Comparison of ENCODE assay signal across 18 cellular contexts in the genomic region with DNA sequence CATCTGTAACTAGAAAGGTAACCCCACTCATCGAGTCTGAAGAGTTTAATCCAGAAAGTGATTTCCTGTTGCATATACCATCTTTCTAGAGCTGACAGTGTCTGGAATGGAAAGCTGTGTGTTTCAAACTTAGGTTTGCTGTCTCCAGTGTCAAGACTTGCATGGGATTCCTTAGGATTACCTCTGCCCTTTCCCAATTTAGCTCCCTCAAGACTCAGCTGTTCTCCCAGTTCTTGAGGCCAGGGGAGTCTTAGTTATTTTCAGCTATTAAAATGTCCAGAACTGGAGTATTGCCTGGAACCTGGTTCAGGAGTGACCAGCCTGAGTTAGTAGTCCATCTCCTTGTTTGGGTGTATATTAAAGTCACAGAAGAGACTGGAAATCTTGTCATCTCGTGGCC. TPM values are rescaled to one million over a fixed set of nuclear protein-coding genes. Genes with fewer than 3 reads are reported as not detected.
DNase-seq lines count a peak whose midpoint lies in the region; ATAC-seq and TF ChIP-seq lines count a peak whose summit lies in the region.
"Had no signal": no experiment of that assay in that cellular context is flagged by ENCODE, and none has a peak within 500 bp of the region (broad histone marks: within the 10 kb centered on the region; RNA-seq: fewer than 3 reads in every experiment).

No MANE protein-coding gene starts in this region.

- no peaks in the 10 kb centered on the region for H3K27me3 Mint-ChIP-seq in CD14-positive monocyte (ENCODE audit: low read depth in 3 of 3)
- H3K27me3 Mint-ChIP-seq in CD8-positive, alpha-beta memory T cell: no peaks in the 10 kb centered on the region
- no peaks in the 10 kb centered on the region for H3K27me3 Mint-ChIP-seq in activated T-helper 2 cell treated with anti-CD3 and anti-CD28 coated beads, Interferon-gamma antibody, Interleukin-2, Interleukin-4, amounts not matched to agents 10 μg/mL and 5 μg/mL and 100 μg/mL, durations not matched to agents 14 hours and 24 hours and 36 hours (ENCODE audit: low read depth)

- H3K4me3 Mint-ChIP-seq in CD14-positive monocyte: no peak overlapping the region
- H3K4me3 Mint-ChIP-seq in CD8-positive, alpha-beta memory T cell: no peak overlapping the region
- H3K4me3 Mint-ChIP-seq in activated T-helper 2 cell treated with anti-CD3 and anti-CD28 coated beads, Interferon-gamma antibody, Interleukin-2, Interleukin-4, amounts not matched to agents 10 μg/mL and 5 μg/mL and 100 μg/mL, durations not matched to agents 14 hours and 24 hours and 36 hours (ENCODE audit: low read depth): no peak overlapping the region

- no peak overlapping the region for H3K27ac ChIP-seq in CD8-positive, alpha-beta memory T cell (ENCODE audit: low read depth, low read length)
- peak overlapping the region in 3 of 4 donors; percentile 28 to 83 (median 33) for H3K27ac ChIP-seq in gastrocnemius medialis

- no peaks in the 10 kb centered on the region for H3K9me3 ChIP-seq in CD8-positive, alpha-beta memory T cell (ENCODE audit: low read length)
- H3K9me3 ChIP-seq in gastrocnemius medialis: no peaks in the 10 kb centered on the region
- H3K9me3 ChIP-seq: SK-N-SH had no signal

- CTCF ChIA-PET in CD8-positive, alpha-beta memory T cell (lab: Charles Lee): interaction anchor here (0.7 kb wide), 1 partner anchor 218 kb away, joined by 3 read pairs; no protein-coding TSS in a partner anchor

- peaks cover 21% of the 10 kb centered on the region for H3K36me3 ChIP-seq in CD8-positive, alpha-beta memory T cell (ENCODE audit: insufficient read depth, low read length)
- peaks cover 0 to 31% of the 10 kb centered on the region in 2 donors for H3K36me3 ChIP-seq in gastrocnemius medialis

- H3K4me1 ChIP-seq in CD8-positive, alpha-beta memory T cell (ENCODE audit: insufficient read depth, low read length): no peaks in the 10 kb centered on the region
- H3K4me1 ChIP-seq in gastrocnemius medialis: no peaks in the 10 kb centered on the region

- H3K9me3 Mint-ChIP-seq in CD14-positive monocyte: peaks cover 0 to 2% (median 0%) of the 10 kb centered on the region in 7 donors
- no peaks in the 10 kb centered on the region for H3K9me3 Mint-ChIP-seq in CD8-positive, alpha-beta memory T cell
- no peaks in the 10 kb centered on the region for H3K9me3 Mint-ChIP-seq in activated T-helper 2 cell treated with anti-CD3 and anti-CD28 coated beads, Interferon-gamma antibody, Interleukin-2, Interleukin-4, amounts not matched to agents 10 μg/mL and 5 μg/mL and 100 μg/mL, durations not matched to agents 14 hours and 24 hours and 36 hours

- peak overlapping the region in 4 of 7 donors; percentile 13 to 72 (median 26) for H3K27ac Mint-ChIP-seq in CD14-positive monocyte
- peak overlapping the region in 7 of 8 donors; percentile 20 to 80 (median 36) for H3K27ac Mint-ChIP-seq in CD8-positive, alpha-beta memory T cell
- no peak overlapping the region for H3K27ac Mint-ChIP-seq in activated T-helper 2 cell treated with anti-CD3 and anti-CD28 coated beads, Interferon-gamma antibody, Interleukin-2, Interleukin-4, amounts not matched to agents 10 μg/mL and 5 μg/mL and 100 μg/mL, durations not matched to agents 14 hours and 24 hours and 36 hours

- ATAC-seq in gastrocnemius medialis: peak; percentile 80 to 96
- ATAC-seq: K562, Panc1, Right ventricle myocardium inferior had no signal

- TF ChIP-seq CTCF in CD14-positive monocyte (IDR thresholded peaks at IDR 0.05): no peak
- no peak for TF ChIP-seq CTCF in gastrocnemius medialis (IDR thresholded peaks at IDR 0.05 in 4 of 5, conservative IDR thresholded peaks at IDR 0.05 in 1 of 5)

- H3K27me3 ChIP-seq in CD8-positive, alpha-beta memory T cell (ENCODE audit: insufficient read depth, low read length, poor library complexity, severe bottlenecking): no peaks in the 10 kb centered on the region
- no peaks in the 10 kb centered on the region for H3K27me3 ChIP-seq in gastrocnemius medialis

- TF ChIP-seq POLR2A in gastrocnemius medialis (IDR thresholded peaks at IDR 0.05): no peak

- DNase-seq in CD14-positive monocyte (ENCODE audit: low spot score): no peak
- no peak for DNase-seq in CD8-positive, alpha-beta memory T cell
- DNase-seq in ecto neural progenitor cell (ENCODE audit: low spot score): peak; percentile 3
- peak in 1 of 2 donors; percentile 27 for DNase-seq in gastrocnemius medialis
- no peak for DNase-seq in COLO829 (ENCODE audit: low spot score)
- no peak for DNase-seq in activated T-helper 2 cell treated with anti-CD3 and anti-CD28 coated beads, Interferon-gamma antibody, Interleukin-2, Interleukin-4, amounts not matched to agents 10 μg/mL and 5 μg/mL and 100 μg/mL, durations not matched to agents 14 hours and 24 hours and 36 hours (ENCODE audit: low spot score)
- DNase-seq in NCI-H1930 (lab: John Stamatoyannopoulos, UW): no peak
- DNase-seq: AML-193, DMS 273 treated with DMSO at 0.1 percent for 48 hours, GF-D8, HCEC 1CT, NCI-H1436, NCI-H2029 treated with DMSO at 0.1 percent for 48 hours, NCI-H510A treated with DMSO at 0.1 percent for 48 hours, SK-N-SH had no signal

- H3K36me3 Mint-ChIP-seq in CD14-positive monocyte: peaks cover 35 to 51% of the 10 kb centered on the region in 2 donors
- peaks cover 4 to 34% (median 6%) of the 10 kb centered on the region in 3 donors for H3K36me3 Mint-ChIP-seq in CD8-positive, alpha-beta memory T cell
- H3K36me3 Mint-ChIP-seq in activated T-helper 2 cell treated with anti-CD3 and anti-CD28 coated beads, Interferon-gamma antibody, Interleukin-2, Interleukin-4, amounts not matched to agents 10 μg/mL and 5 μg/mL and 100 μg/mL, durations not matched to agents 14 hours and 24 hours and 36 hours (ENCODE audit: low read depth): peaks cover 32% of the 10 kb centered on the region

- H3K4me1 Mint-ChIP-seq in CD14-positive monocyte: peaks cover 12% of the 10 kb centered on the region
- peaks cover 0 to 17% (median 0%) of the 10 kb centered on the region in 3 donors for H3K4me1 Mint-ChIP-seq in CD8-positive, alpha-beta memory T cell
- H3K4me1 Mint-ChIP-seq in activated T-helper 2 cell treated with anti-CD3 and anti-CD28 coated beads, Interferon-gamma antibody, Interleukin-2, Interleukin-4, amounts not matched to agents 10 μg/mL and 5 μg/mL and 100 μg/mL, durations not matched to agents 14 hours and 24 hours and 36 hours (ENCODE audit: low read depth): peaks cover 16% of the 10 kb centered on the region

- in situ Hi-C loops in gastrocnemius medialis (cut with MboI; ENCODE audit: low sequenced_read_pairs in 4 of 4): no loop called here

- intact Hi-C loops in CD14-positive monocyte (cut with micrococcal nuclease) (loop anchor here in 1 of 2 donors (5.0 kb wide), 1 partner anchor 37 kb away; no protein-coding TSS in a partner anchor), gastrocnemius medialis (cut with DNase I; ENCODE audit: low total_unique reads) (no loop called here)
- intact Hi-C loops in activated T-helper 2 cell treated with anti-CD3 and anti-CD28 coated beads, Interferon-gamma antibody, Interleukin-2, Interleukin-4, amounts not matched to agents 10 μg/mL and 5 μg/mL and 100 μg/mL, durations not matched to agents 14 hours and 24 hours and 36 hours (cut with micrococcal nuclease): no loop called here

- no peak overlapping the region for H3K4me3 ChIP-seq in CD8-positive, alpha-beta memory T cell (ENCODE audit: low read length)
- no peak overlapping the region for H3K4me3 ChIP-seq in gastrocnemius medialis
- H3K4me3 ChIP-seq: K562 had no signal

- POLR2A ChIA-PET in CD8-positive, alpha-beta memory T cell (lab: Charles Lee): interaction anchor here (0.6 kb wide), 1 partner anchor 121 kb away, joined by 4 read pairs; a partner anchor contains a TSS

RNA-seq across cellular contexts. Expression of a gene that starts 25.0 kb away (rescaled TPM):
- 100 to 1,000 TPM; 438 to 501 TPM for polyA plus RNA-seq in CD14-positive monocyte
- total RNA-seq in CD8-positive, alpha-beta memory T cell: 1,000 to 10,000 TPM; 1,546 to 1,631 TPM
- 389 TPM for polyA plus RNA-seq in CD8-positive, alpha-beta memory T cell
- total RNA-seq in gastrocnemius medialis: 1,000 to 10,000 TPM in 1 of 4 donors, 100 to 1,000 TPM in 3; 354 to 1,010 (median 500) TPM
- 1,864 and 1,905 TPM in 2 replicates for total RNA-seq in activated T-helper 2 cell treated with anti-CD3 and anti-CD28 coated beads, Interferon-gamma antibody, Interleukin-2, Interleukin-4, amounts not matched to agents 10 μg/mL and 5 μg/mL and 100 μg/mL, durations not matched to agents 14 hours and 24 hours and 36 hours

RNA-seq across cellular contexts. Expression of a gene that starts 42.7 kb away (rescaled TPM):
- not detected for polyA plus RNA-seq in CD14-positive monocyte
- not detected for total RNA-seq in CD8-positive, alpha-beta memory T cell
- not detected for polyA plus RNA-seq in CD8-positive, alpha-beta memory T cell
- 1 to 10 TPM in 1 of 4 donors, under 1 TPM in 1, not detected in 2; 0.67 to 1.4 TPM for total RNA-seq in gastrocnemius medialis
- total RNA-seq in activated T-helper 2 cell treated with anti-CD3 and anti-CD28 coated beads, Interferon-gamma antibody, Interleukin-2, Interleukin-4, amounts not matched to agents 10 μg/mL and 5 μg/mL and 100 μg/mL, durations not matched to agents 14 hours and 24 hours and 36 hours: not detected in 2 replicates
- total RNA-seq: K562, Right ventricle myocardium inferior had no signal
- polyA plus RNA-seq: K562, SK-N-SH had no signal

RNA-seq across cellular contexts. Expression of a gene that starts 47.0 kb away (rescaled TPM):
- polyA plus RNA-seq in CD14-positive monocyte: 10 to 100 TPM; 23.0 to 26.2 TPM
- 10 to 100 TPM; 60.3 to 62.0 TPM for total RNA-seq in CD8-positive, alpha-beta memory T cell
- 37.4 TPM for polyA plus RNA-seq in CD8-positive, alpha-beta memory T cell
- 10 to 100 TPM; 30.9 to 45.6 (median 33.2) TPM for total RNA-seq in gastrocnemius medialis
- total RNA-seq in activated T-helper 2 cell treated with anti-CD3 and anti-CD28 coated beads, Interferon-gamma antibody, Interleukin-2, Interleukin-4, amounts not matched to agents 10 μg/mL and 5 μg/mL and 100 μg/mL, durations not matched to agents 14 hours and 24 hours and 36 hours: 51.4 and 54.3 TPM in 2 replicates

RNA-seq across cellular contexts. Expression of a gene that starts 47.5 kb away (rescaled TPM):
- polyA plus RNA-seq in CD14-positive monocyte: 10 to 100 TPM; 12.9 to 17.7 TPM
- 10 to 100 TPM; 18.5 to 19.4 TPM for total RNA-seq in CD8-positive, alpha-beta memory T cell
- polyA plus RNA-seq in CD8-positive, alpha-beta memory T cell: 13.8 TPM
- 10 to 100 TPM in 2 of 4 donors, 1 to 10 TPM in 2; 5.3 to 13.1 (median 9.7) TPM for total RNA-seq in gastrocnemius medialis
- 33.3 and 34.2 TPM in 2 replicates for total RNA-seq in activated T-helper 2 cell treated with anti-CD3 and anti-CD28 coated beads, Interferon-gamma antibody, Interleukin-2, Interleukin-4, amounts not matched to agents 10 μg/mL and 5 μg/mL and 100 μg/mL, durations not matched to agents 14 hours and 24 hours and 36 hours
